In genomic region chr3:112013058-112013783, GRCh38 we compare ENCODE assay signal across 8 cellular contexts. TPM values are rescaled to one million over a fixed set of nuclear protein-coding genes. Genes with fewer than 3 reads are reported as not detected.
DNase-seq lines count a peak whose midpoint lies in the region; ATAC-seq and TF ChIP-seq lines count a peak whose summit lies in the region.

No MANE protein-coding gene starts in this region.

- POLR2A ChIA-PET in CD8-positive, alpha-beta memory T cell (lab: Charles Lee) = no interaction called here

- H3K4me1 ChIP-seq in CD8-positive, alpha-beta memory T cell (ENCODE audit: insufficient read depth, low read length) = peaks cover 5% of the 10 kb centered on the region
- no peaks in the 10 kb centered on the region for H3K4me1 ChIP-seq in breast epithelium

- CTCF ChIA-PET in CD8-positive, alpha-beta memory T cell (lab: Charles Lee) = interaction anchor here (0.9 to 5.2 kb wide), 19 partner anchors 11 to 505 kb away, joined by 3 to 53 read pairs (median 6); partner anchors contain the start of genes ABHD10 and TAGLN3

- H3K4me3 ChIP-seq in CD8-positive, alpha-beta memory T cell (ENCODE audit: low read length) = no peak overlapping the region
- H3K4me3 ChIP-seq in breast epithelium = no peak overlapping the region

- ATAC-seq in GM19463 (IDR thresholded peaks at IDR 0.05; ENCODE audit: unreplicated experiment) = peak; percentile 92
- no peak for ATAC-seq in GM19397 (IDR thresholded peaks at IDR 0.05; ENCODE audit: unreplicated experiment)

- no peaks in the 10 kb centered on the region for H3K36me3 ChIP-seq in CD8-positive, alpha-beta memory T cell (ENCODE audit: insufficient read depth, low read length)
- H3K36me3 ChIP-seq in breast epithelium = no peaks in the 10 kb centered on the region

- intact Hi-C loops in breast epithelium (cut with DNase I; ENCODE audit: low total_unique reads) = no loop called here

- no peaks in the 10 kb centered on the region for H3K27me3 ChIP-seq in CD8-positive, alpha-beta memory T cell (ENCODE audit: insufficient read depth, low read length, poor library complexity, severe bottlenecking)
- no peaks in the 10 kb centered on the region for H3K27me3 ChIP-seq in breast epithelium

- peaks cover 0 to 1% of the 10 kb centered on the region in 2 donors for H3K27me3 Mint-ChIP-seq in CD8-positive, alpha-beta memory T cell

- H3K9me3 ChIP-seq in CD8-positive, alpha-beta memory T cell (ENCODE audit: low read length) = no peaks in the 10 kb centered on the region
- no peaks in the 10 kb centered on the region for H3K9me3 ChIP-seq in breast epithelium

- peak; percentile 15 to 57 (median 41) for DNase-seq in CD8-positive, alpha-beta memory T cell
- DNase-seq in HS-5 (ENCODE audit: low read depth) = peak; percentile 49
- peak in 1 of 2 donors; percentile 22 for DNase-seq in breast epithelium (ENCODE audit: low spot score in 2 of 2)
- DNase-seq in iris pigment epithelial cell (ENCODE audit: low read depth) = peak; percentile 83
- peak; percentile 74 for DNase-seq in stimulated activated CD4-positive, alpha-beta T cell treated with anti-CD3 and anti-CD28 coated beads, Interleukin-15, amount 100 ng/mL, for 24 hours

- peak; percentile 88 for TF ChIP-seq CTCF in VCaP (conservative IDR thresholded peaks at IDR 0.05)
- TF ChIP-seq CTCF in breast epithelium (IDR thresholded peaks at IDR 0.05) = peak in 2 of 3 donors; percentile 49 to 58

- H3K36me3 Mint-ChIP-seq in CD8-positive, alpha-beta memory T cell = no peaks in the 10 kb centered on the region

- peaks cover 5 to 19% (median 11%) of the 10 kb centered on the region in 3 donors for H3K4me1 Mint-ChIP-seq in CD8-positive, alpha-beta memory T cell

- H3K4me3 Mint-ChIP-seq in CD8-positive, alpha-beta memory T cell = peak overlapping the region in 4 of 7 donors; percentile 21 to 67 (median 36)

- H3K27ac ChIP-seq in CD8-positive, alpha-beta memory T cell (ENCODE audit: low read depth, low read length) = no peak overlapping the region
- H3K27ac ChIP-seq in VCaP = no peak overlapping the region
- peak overlapping the region in 1 of 2 donors; percentile 9 for H3K27ac ChIP-seq in breast epithelium

- no peaks in the 10 kb centered on the region for H3K9me3 Mint-ChIP-seq in CD8-positive, alpha-beta memory T cell

- H3K27ac Mint-ChIP-seq in CD8-positive, alpha-beta memory T cell = peak overlapping the region in 2 of 8 donors; percentile 20 to 76

- TF ChIP-seq POLR2A in breast epithelium (IDR thresholded peaks at IDR 0.05) = no peak

RNA-seq across cellular contexts. Expression of gene TAGLN3, which starts 14.5 kb away (rescaled TPM):
- not detected for total RNA-seq in CD8-positive, alpha-beta memory T cell
- not detected for polyA plus RNA-seq in CD8-positive, alpha-beta memory T cell
- total RNA-seq in breast epithelium = not detected

RNA-seq across cellular contexts. Expression of gene TMPRSS7, which starts 21.3 kb away (rescaled TPM):
- not detected for total RNA-seq in CD8-positive, alpha-beta memory T cell
- not detected for polyA plus RNA-seq in CD8-positive, alpha-beta memory T cell
- under 1 TPM in 1 of 3 donors, not detected in 2; 0.15 TPM for total RNA-seq in breast epithelium

RNA-seq across cellular contexts. Expression of gene ABHD10, which starts 34.4 kb away (rescaled TPM):
- 10 to 100 TPM; 43.1 to 44.1 TPM for total RNA-seq in CD8-positive, alpha-beta memory T cell
- polyA plus RNA-seq in CD8-positive, alpha-beta memory T cell = 30.6 TPM
- 10 to 100 TPM; 17.3 to 28.5 (median 22.6) TPM for total RNA-seq in breast epithelium
